ENCODE assay signal across 1 cellular context in genomic region chr2:69741281-69742169, GRCh38.
TF ChIP-seq lines count a peak whose summit lies in the region.

TSS of gene ANXA4 (plus strand) at chr2:69742134. CDS start at chr2:69781566, 39,432 bp downstream.

TF ChIP-seq in HepG2, 621 proteins besides CTCF, POLR2A, EP300 and RAD21 (continued from another document and continues in another):
- TF ChIP-seq THRA (CRISPR knock-in tag; IDR thresholded peaks at IDR 0.05; ENCODE audit: borderline replicate concordance): no peak; the same call in none of the 2 replicates
- TF ChIP-seq ZSCAN29 (CRISPR knock-in tag; conservative IDR thresholded peaks at IDR 0.05): peak; percentile 85
- peak; percentile 98 for TF ChIP-seq ELF4 (CRISPR knock-in tag; IDR thresholded peaks at IDR 0.05; ENCODE audit: borderline replicate concordance)
- no peak; the same call in 1 of the 2 replicates for TF ChIP-seq SIX4 (CRISPR knock-in tag; IDR thresholded peaks at IDR 0.05)
- TF ChIP-seq HOXA5 (CRISPR knock-in tag; IDR thresholded peaks at IDR 0.05): peak; percentile 80; the same call in 1 of the 2 replicates
- TF ChIP-seq ZNF724P (CRISPR knock-in tag; IDR thresholded peaks at IDR 0.05; ENCODE audit: borderline replicate concordance): no peak
- TF ChIP-seq ZNF20 (CRISPR knock-in tag; IDR thresholded peaks at IDR 0.05): peak; percentile 86; the same call in 1 of the 2 replicates
- TF ChIP-seq MYPOP (CRISPR knock-in tag; IDR thresholded peaks at IDR 0.05): peak; percentile 79
- no peak; the same call in 1 of the 2 replicates for TF ChIP-seq TP53 (CRISPR knock-in tag; conservative IDR thresholded peaks at IDR 0.05)
- peak; percentile 74; the same call in 1 of the 2 replicates for TF ChIP-seq TSC22D2 (CRISPR knock-in tag; IDR thresholded peaks at IDR 0.05; ENCODE audit: borderline replicate concordance)
- peak; percentile 65; the same call in 1 of the 2 replicates for TF ChIP-seq NFYB (CRISPR knock-in tag; IDR thresholded peaks at IDR 0.05)
- TF ChIP-seq BCL6 (CRISPR knock-in tag; IDR thresholded peaks at IDR 0.05): peak; percentile 43; the same call in 1 of the 2 replicates
- TF ChIP-seq, protein P1, sequence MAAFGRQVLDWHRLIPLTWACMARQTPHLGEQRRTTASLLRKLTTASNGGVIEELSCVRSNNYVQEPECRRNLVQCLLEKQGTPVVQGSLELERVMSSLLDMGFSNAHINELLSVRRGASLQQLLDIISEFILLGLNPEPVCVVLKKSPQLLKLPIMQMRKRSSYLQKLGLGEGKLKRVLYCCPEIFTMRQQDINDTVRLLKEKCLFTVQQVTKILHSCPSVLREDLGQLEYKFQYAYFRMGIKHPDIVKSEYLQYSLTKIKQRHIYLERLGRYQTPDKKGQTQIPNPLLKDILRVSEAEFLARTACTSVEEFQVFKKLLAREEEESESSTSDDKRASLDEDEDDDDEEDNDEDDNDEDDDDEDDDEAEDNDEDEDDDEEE (CRISPR knock-in tag; IDR thresholded peaks at IDR 0.05): peak; percentile 61; the same call in 1 of the 2 replicates
- peak; percentile 87 for TF ChIP-seq PTBP1 (IDR thresholded peaks at IDR 0.05; ENCODE audit: low read depth, low read length, poor library complexity, severe bottlenecking)
- TF ChIP-seq SETDB1 (CRISPR knock-in tag; IDR thresholded peaks at IDR 0.05; ENCODE audit: borderline replicate concordance): no peak
- no peak for TF ChIP-seq SP1 (IDR thresholded peaks at IDR 0.05)
- TF ChIP-seq SP1 (CRISPR knock-in tag; IDR thresholded peaks at IDR 0.05): peak; percentile 53
- TF ChIP-seq ZNF678 (CRISPR knock-in tag; IDR thresholded peaks at IDR 0.05): peak; percentile 95
- TF ChIP-seq SP4 (CRISPR knock-in tag; IDR thresholded peaks at IDR 0.05): peak; percentile 87
- peak; percentile 91; the same call in 1 of the 2 replicates for TF ChIP-seq ZNF333 (CRISPR knock-in tag; IDR thresholded peaks at IDR 0.05; ENCODE audit: borderline replicate concordance)
- TF ChIP-seq SKI (IDR thresholded peaks at IDR 0.05; ENCODE audit: partially characterized antibody): peak; percentile 20
- peak; percentile 59; the same call in 1 of the 2 replicates for TF ChIP-seq ZNF292 (CRISPR knock-in tag; IDR thresholded peaks at IDR 0.05; ENCODE audit: borderline replicate concordance, low read depth)
- TF ChIP-seq PHF21A (CRISPR knock-in tag; IDR thresholded peaks at IDR 0.05): peak; percentile 91
- TF ChIP-seq HMG20B (CRISPR knock-in tag; conservative IDR thresholded peaks at IDR 0.05): 0 out of 2 replicates have a peak, but pooled peaks have one; percentile 32
- 0 out of 2 replicates have a peak, but pooled peaks have one; percentile 66 for TF ChIP-seq TRAFD1 (CRISPR knock-in tag; IDR thresholded peaks at IDR 0.05; ENCODE audit: borderline replicate concordance)
- TF ChIP-seq ZNF432 (CRISPR knock-in tag; IDR thresholded peaks at IDR 0.05; ENCODE audit: borderline replicate concordance): no peak
- TF ChIP-seq NPAS2 (CRISPR knock-in tag; IDR thresholded peaks at IDR 0.05; ENCODE audit: borderline replicate concordance): 0 out of 2 replicates have a peak, but pooled peaks have one; percentile 74
- TF ChIP-seq, protein P2, sequence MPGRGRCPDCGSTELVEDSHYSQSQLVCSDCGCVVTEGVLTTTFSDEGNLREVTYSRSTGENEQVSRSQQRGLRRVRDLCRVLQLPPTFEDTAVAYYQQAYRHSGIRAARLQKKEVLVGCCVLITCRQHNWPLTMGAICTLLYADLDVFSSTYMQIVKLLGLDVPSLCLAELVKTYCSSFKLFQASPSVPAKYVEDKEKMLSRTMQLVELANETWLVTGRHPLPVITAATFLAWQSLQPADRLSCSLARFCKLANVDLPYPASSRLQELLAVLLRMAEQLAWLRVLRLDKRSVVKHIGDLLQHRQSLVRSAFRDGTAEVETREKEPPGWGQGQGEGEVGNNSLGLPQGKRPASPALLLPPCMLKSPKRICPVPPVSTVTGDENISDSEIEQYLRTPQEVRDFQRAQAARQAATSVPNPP (CRISPR knock-in tag; IDR thresholded peaks at IDR 0.05): 0 out of 2 replicates have a peak, but pooled peaks have one; percentile 17
- TF ChIP-seq ARNT (IDR thresholded peaks at IDR 0.05): no peak
- TF ChIP-seq TGIF2 (CRISPR knock-in tag; IDR thresholded peaks at IDR 0.05): peak; percentile 57; the same call in 1 of the 2 replicates
- 0 out of 2 replicates have a peak, but pooled peaks have one; percentile 50 for TF ChIP-seq ZMYM2 (CRISPR knock-in tag; IDR thresholded peaks at IDR 0.05)
- TF ChIP-seq BRCA1 (CRISPR knock-in tag; IDR thresholded peaks at IDR 0.05): no peak
- TF ChIP-seq NFKBIZ (CRISPR knock-in tag; IDR thresholded peaks at IDR 0.05): no peak
- TF ChIP-seq MAF1 (CRISPR knock-in tag; IDR thresholded peaks at IDR 0.05; ENCODE audit: borderline replicate concordance): peak; percentile 88; the same call in 1 of the 2 replicates
- TF ChIP-seq, protein P3, sequence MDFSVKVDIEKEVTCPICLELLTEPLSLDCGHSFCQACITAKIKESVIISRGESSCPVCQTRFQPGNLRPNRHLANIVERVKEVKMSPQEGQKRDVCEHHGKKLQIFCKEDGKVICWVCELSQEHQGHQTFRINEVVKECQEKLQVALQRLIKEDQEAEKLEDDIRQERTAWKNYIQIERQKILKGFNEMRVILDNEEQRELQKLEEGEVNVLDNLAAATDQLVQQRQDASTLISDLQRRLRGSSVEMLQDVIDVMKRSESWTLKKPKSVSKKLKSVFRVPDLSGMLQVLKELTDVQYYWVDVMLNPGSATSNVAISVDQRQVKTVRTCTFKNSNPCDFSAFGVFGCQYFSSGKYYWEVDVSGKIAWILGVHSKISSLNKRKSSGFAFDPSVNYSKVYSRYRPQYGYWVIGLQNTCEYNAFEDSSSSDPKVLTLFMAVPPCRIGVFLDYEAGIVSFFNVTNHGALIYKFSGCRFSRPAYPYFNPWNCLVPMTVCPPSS (IDR thresholded peaks at IDR 0.05): no peak
- TF ChIP-seq ZNF383 (CRISPR knock-in tag; IDR thresholded peaks at IDR 0.05; ENCODE audit: borderline replicate concordance): peak; percentile 96; the same call in 1 of the 2 replicates
- TF ChIP-seq ZNF224 (CRISPR knock-in tag; IDR thresholded peaks at IDR 0.05): 0 out of 2 replicates have a peak, but pooled peaks have one; percentile 70
- TF ChIP-seq HOXD1 (CRISPR knock-in tag; IDR thresholded peaks at IDR 0.05): peak; percentile 13; the same call in 1 of the 2 replicates
- TF ChIP-seq ZBTB33 (CRISPR knock-in tag; IDR thresholded peaks at IDR 0.05): peak; percentile 66; the same call in 1 of the 2 replicates
- peak; percentile 64; the same call in 1 of the 2 replicates for TF ChIP-seq ZNF766 (CRISPR knock-in tag; IDR thresholded peaks at IDR 0.05; ENCODE audit: borderline replicate concordance)
- TF ChIP-seq ZSCAN21 (CRISPR knock-in tag; IDR thresholded peaks at IDR 0.05; ENCODE audit: borderline replicate concordance): peak; percentile 97
- peak; percentile 92; the same call in 1 of the 2 replicates for TF ChIP-seq ZNF788 (CRISPR knock-in tag; IDR thresholded peaks at IDR 0.05; ENCODE audit: borderline replicate concordance)
- TF ChIP-seq ZNF556 (CRISPR knock-in tag; IDR thresholded peaks at IDR 0.05; ENCODE audit: borderline replicate concordance): peak; percentile 90; the same call in 1 of the 2 replicates
- TF ChIP-seq, protein P4, sequence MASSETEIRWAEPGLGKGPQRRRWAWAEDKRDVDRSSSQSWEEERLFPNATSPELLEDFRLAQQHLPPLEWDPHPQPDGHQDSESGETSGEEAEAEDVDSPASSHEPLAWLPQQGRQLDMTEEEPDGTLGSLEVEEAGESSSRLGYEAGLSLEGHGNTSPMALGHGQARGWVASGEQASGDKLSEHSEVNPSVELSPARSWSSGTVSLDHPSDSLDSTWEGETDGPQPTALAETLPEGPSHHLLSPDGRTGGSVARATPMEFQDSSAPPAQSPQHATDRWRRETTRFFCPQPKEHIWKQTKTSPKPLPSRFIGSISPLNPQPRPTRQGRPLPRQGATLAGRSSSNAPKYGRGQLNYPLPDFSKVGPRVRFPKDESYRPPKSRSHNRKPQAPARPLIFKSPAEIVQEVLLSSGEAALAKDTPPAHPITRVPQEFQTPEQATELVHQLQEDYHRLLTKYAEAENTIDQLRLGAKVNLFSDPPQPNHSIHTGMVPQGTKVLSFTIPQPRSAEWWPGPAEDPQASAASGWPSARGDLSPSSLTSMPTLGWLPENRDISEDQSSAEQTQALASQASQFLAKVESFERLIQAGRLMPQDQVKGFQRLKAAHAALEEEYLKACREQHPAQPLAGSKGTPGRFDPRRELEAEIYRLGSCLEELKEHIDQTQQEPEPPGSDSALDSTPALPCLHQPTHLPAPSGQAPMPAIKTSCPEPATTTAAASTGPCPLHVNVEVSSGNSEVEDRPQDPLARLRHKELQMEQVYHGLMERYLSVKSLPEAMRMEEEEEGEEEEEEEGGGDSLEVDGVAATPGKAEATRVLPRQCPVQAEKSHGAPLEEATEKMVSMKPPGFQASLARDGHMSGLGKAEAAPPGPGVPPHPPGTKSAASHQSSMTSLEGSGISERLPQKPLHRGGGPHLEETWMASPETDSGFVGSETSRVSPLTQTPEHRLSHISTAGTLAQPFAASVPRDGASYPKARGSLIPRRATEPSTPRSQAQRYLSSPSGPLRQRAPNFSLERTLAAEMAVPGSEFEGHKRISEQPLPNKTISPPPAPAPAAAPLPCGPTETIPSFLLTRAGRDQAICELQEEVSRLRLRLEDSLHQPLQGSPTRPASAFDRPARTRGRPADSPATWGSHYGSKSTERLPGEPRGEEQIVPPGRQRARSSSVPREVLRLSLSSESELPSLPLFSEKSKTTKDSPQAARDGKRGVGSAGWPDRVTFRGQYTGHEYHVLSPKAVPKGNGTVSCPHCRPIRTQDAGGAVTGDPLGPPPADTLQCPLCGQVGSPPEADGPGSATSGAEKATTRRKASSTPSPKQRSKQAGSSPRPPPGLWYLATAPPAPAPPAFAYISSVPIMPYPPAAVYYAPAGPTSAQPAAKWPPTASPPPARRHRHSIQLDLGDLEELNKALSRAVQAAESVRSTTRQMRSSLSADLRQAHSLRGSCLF (CRISPR knock-in tag; IDR thresholded peaks at IDR 0.05; ENCODE audit: borderline replicate concordance): peak; percentile 64; the same call in 1 of the 2 replicates
- peak in 1 of 2 experiments; percentile 89; a peak in 3 of 4 replicates for TF ChIP-seq KLF16 (CRISPR knock-in tag; IDR thresholded peaks at IDR 0.05)
- peak; percentile 86 for TF ChIP-seq POLR2AphosphoS5 (IDR thresholded peaks at IDR 0.05; ENCODE audit: low read depth, low read length)
- peak; percentile 92 for TF ChIP-seq ZNF567 (CRISPR knock-in tag; IDR thresholded peaks at IDR 0.05; ENCODE audit: borderline replicate concordance)
- no peak for TF ChIP-seq GPN1 (CRISPR knock-in tag; IDR thresholded peaks at IDR 0.05; ENCODE audit: borderline replicate concordance)
- TF ChIP-seq RCOR2 (CRISPR knock-in tag; IDR thresholded peaks at IDR 0.05): no peak
- peak; percentile 51; the same call in 1 of the 2 replicates for TF ChIP-seq ZNF234 (CRISPR knock-in tag; conservative IDR thresholded peaks at IDR 0.05)
- TF ChIP-seq TBL1XR1 (IDR thresholded peaks at IDR 0.05; ENCODE audit: borderline replicate concordance, low read length, partially characterized antibody): no peak
